12 cellular contexts compared by ENCODE assay signal in the genomic region with DNA sequence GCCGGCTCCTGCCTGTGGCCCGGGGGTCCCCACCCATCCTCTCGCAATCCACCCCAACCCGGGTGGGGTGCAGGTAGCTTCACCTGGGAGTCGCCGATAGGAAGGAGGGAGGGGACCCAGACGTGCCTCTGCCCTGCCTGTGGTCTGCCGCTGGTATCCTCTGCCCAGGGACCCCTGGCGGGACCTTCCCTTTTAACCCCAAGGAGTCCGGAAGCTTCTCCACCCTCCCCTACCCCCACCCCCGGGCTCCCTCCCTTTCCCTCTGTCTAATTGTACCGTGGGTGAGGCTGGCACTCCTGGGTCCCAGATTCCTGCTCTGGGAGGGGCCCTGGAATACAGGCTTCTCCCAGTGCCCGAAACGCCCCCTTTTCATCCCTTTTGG. TPM values are rescaled to one million over a fixed set of nuclear protein-coding genes. Genes with fewer than 3 reads are reported as not detected.
DNase-seq lines count a peak whose midpoint lies in the region; ATAC-seq and TF ChIP-seq lines count a peak whose summit lies in the region.
"Had no signal": no experiment of that assay in that cellular context is flagged by ENCODE, and none has a peak within 500 bp of the region (broad histone marks: within the 10 kb centered on the region; RNA-seq: fewer than 3 reads in every experiment).

A gene with protein sequence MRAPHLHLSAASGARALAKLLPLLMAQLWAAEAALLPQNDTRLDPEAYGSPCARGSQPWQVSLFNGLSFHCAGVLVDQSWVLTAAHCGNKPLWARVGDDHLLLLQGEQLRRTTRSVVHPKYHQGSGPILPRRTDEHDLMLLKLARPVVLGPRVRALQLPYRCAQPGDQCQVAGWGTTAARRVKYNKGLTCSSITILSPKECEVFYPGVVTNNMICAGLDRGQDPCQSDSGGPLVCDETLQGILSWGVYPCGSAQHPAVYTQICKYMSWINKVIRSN (minus strand): TSS at position 166 of the 382 bp plus-strand sequence. CDS start 579 bp downstream, outside the sequence.

- H3K27ac Mint-ChIP-seq in natural killer cell treated with Interleukin-12 subunit alpha and Interleukin-12 subunit beta and Interleukin-15 and Interleukin-18, amount 100 ng/mL, for 72 hours = no peak within 1 kb of the TSS

- no peaks in the 10 kb centered on the region for H3K79me2 ChIP-seq in ACC112 (ENCODE audit: control insufficient read depth, insufficient read depth, low read length, unreplicated experiment)

- H3K27me3 ChIP-seq in ACC112 (ENCODE audit: insufficient read depth, low read length) = peaks cover 49% of the 10 kb centered on the region
- peaks cover 48% of the 10 kb centered on the region for H3K27me3 ChIP-seq in HUES6 (ENCODE audit: control insufficient read depth, insufficient read depth, low read length)
- H3K27me3 ChIP-seq in gastroesophageal sphincter = peaks cover 93% of the 10 kb centered on the region

- H3K36me3 Mint-ChIP-seq in natural killer cell treated with Interleukin-12 subunit alpha and Interleukin-12 subunit beta and Interleukin-15 and Interleukin-18, amount 100 ng/mL, for 72 hours = peaks cover 7% of the 10 kb centered on the region

- TF ChIP-seq EP300 in gastroesophageal sphincter (IDR thresholded peaks at IDR 0.05) = no peak

- peak within 1 kb of the TSS; percentile 46 for H3K9ac ChIP-seq in HUES6 (ENCODE audit: low read length)

- no peaks in the 10 kb centered on the region for H3K9me3 Mint-ChIP-seq in natural killer cell treated with Interleukin-12 subunit alpha and Interleukin-12 subunit beta and Interleukin-15 and Interleukin-18, amount 100 ng/mL, for 72 hours

- TF ChIP-seq POLR2A in gastroesophageal sphincter (IDR thresholded peaks at IDR 0.05) = no peak

- no peak within 1 kb of the TSS for H2AFZ ChIP-seq in ACC112 (ENCODE audit: low read length, unreplicated experiment)

- H3K4me3 Mint-ChIP-seq in natural killer cell treated with Interleukin-12 subunit alpha and Interleukin-12 subunit beta and Interleukin-15 and Interleukin-18, amount 100 ng/mL, for 72 hours = peak within 1 kb of the TSS; percentile 65

- no peak within 1 kb of the TSS for H3K27ac ChIP-seq in ACC112 (ENCODE audit: low read depth, low read length)
- H3K27ac ChIP-seq in HUES6 (ENCODE audit: low read depth, low read length) = no peak within 1 kb of the TSS
- no peak within 1 kb of the TSS for H3K27ac ChIP-seq in gastroesophageal sphincter

- H3K4me1 Mint-ChIP-seq in natural killer cell treated with Interleukin-12 subunit alpha and Interleukin-12 subunit beta and Interleukin-15 and Interleukin-18, amount 100 ng/mL, for 72 hours (ENCODE audit: low read depth in 2 of 2) = peaks cover 24 to 26% of the 10 kb centered on the region in 2 donors

- no CpG with 5 or more reads among the region's 14 CpGs for WGBS in gastroesophageal sphincter (ENCODE audit: low coverage in 1 of 2), 2 donors

- H3K27me3 Mint-ChIP-seq in natural killer cell treated with Interleukin-12 subunit alpha and Interleukin-12 subunit beta and Interleukin-15 and Interleukin-18, amount 100 ng/mL, for 72 hours = peaks cover 49 to 54% of the 10 kb centered on the region in 2 donors

- no peaks in the 10 kb centered on the region for H3K36me3 ChIP-seq in ACC112 (ENCODE audit: insufficient read depth, low read length)
- no peaks in the 10 kb centered on the region for H3K36me3 ChIP-seq in HUES6 (ENCODE audit: control insufficient read depth, insufficient read depth, low read length)
- no peaks in the 10 kb centered on the region for H3K36me3 ChIP-seq in gastroesophageal sphincter

- no peak for TF ChIP-seq CTCF in epithelial cell of esophagus (IDR thresholded peaks at IDR 0.05; ENCODE audit: insufficient read depth, low read depth, low read length, missing control alignments)
- no peak for TF ChIP-seq CTCF in gastroesophageal sphincter (IDR thresholded peaks at IDR 0.05)

- H3K4me1 ChIP-seq in ACC112 (ENCODE audit: control insufficient read depth, insufficient read depth, low read length, unreplicated experiment) (peaks cover 2% of the 10 kb centered on the region), HUES6 (ENCODE audit: control insufficient read depth, insufficient read depth, low read length) (peaks cover 11% of the 10 kb centered on the region), gastroesophageal sphincter (peaks cover 0 to 31% (median 3%) of the 10 kb centered on the region in 3 donors)

- DNase-seq in epithelial cell of esophagus (ENCODE audit: low read depth) (no peak), NCI-H2029 treated with DMSO at 0.1 percent for 48 hours (lab: John Stamatoyannopoulos, UW) (no peak), NCI-H146 treated with DMSO at 0.1 percent for 48 hours (lab: John Stamatoyannopoulos, UW; ENCODE audit: unreplicated experiment) (no peak)
- DNase-seq in natural killer cell treated with Interleukin-12 subunit alpha and Interleukin-12 subunit beta and Interleukin-15 and Interleukin-18, amount 100 ng/mL, for 72 hours (ENCODE audit: low spot score) = no peak
- DNase-seq: NCI-H510A had no signal

- no peak for ATAC-seq in natural killer cell treated with Interleukin-12 subunit alpha and Interleukin-12 subunit beta and Interleukin-15 and Interleukin-18, amount 100 ng/mL, for 72 hours
- ATAC-seq in gastroesophageal sphincter (no peak), HG03095 (IDR thresholded peaks at IDR 0.05; ENCODE audit: unreplicated experiment) (no peak)

- H3K4me3 ChIP-seq in ACC112 (ENCODE audit: low read depth, low read length) (peak within 1 kb of the TSS; percentile 21; the same call in 1 of the 2 replicates), HUES6 (ENCODE audit: low read depth, low read length) (peak within 1 kb of the TSS; percentile 71), epithelial cell of esophagus (ENCODE audit: low read length) (peak within 1 kb of the TSS; percentile 40), gastroesophageal sphincter (peak within 1 kb of the TSS in 1 of 2 donors; percentile 34)

- H3K9me3 ChIP-seq in HUES6 (ENCODE audit: control insufficient read depth, insufficient read depth, low read depth, low read length) (no peaks in the 10 kb centered on the region), gastroesophageal sphincter (no peaks in the 10 kb centered on the region)

RNA-seq across cellular contexts. Expression of the gene that starts here (rescaled TPM):
- not detected for total RNA-seq in natural killer cell treated with Interleukin-12 subunit alpha and Interleukin-12 subunit beta and Interleukin-15 and Interleukin-18, amount 100 ng/mL, for 72 hours
- 1 to 10 TPM in 3 of 4 donors, not detected in 1; 1.7 to 6.7 (median 4.1) TPM for total RNA-seq in gastroesophageal sphincter
- total RNA-seq: fibroblast of lung; myocyte; T-helper 1 cell treated with Interleukin-12 subunit alpha and Interleukin-12 subunit beta and Interleukin-4 antibody, amounts not matched to agents 30 ng/mL and 1 ng/mL, for 36 hours had no signal
